In genomic region chr20:62805711-62806382, GRCh38 we compare ENCODE assay signal across 9 cellular contexts. TPM values are rescaled to one million over a fixed set of nuclear protein-coding genes. Genes with fewer than 3 reads are reported as not detected.
DNase-seq lines count a peak whose midpoint lies in the region; ATAC-seq and TF ChIP-seq lines count a peak whose summit lies in the region.
"Had no signal": no experiment of that assay in that cellular context is flagged by ENCODE, and none has a peak within 500 bp of the region (broad histone marks: within the 10 kb centered on the region; RNA-seq: fewer than 3 reads in every experiment).

No MANE protein-coding gene starts in this region.

- no peak overlapping the region for H3K9ac ChIP-seq in neural progenitor cell

- DNase-seq in ELR (ENCODE audit: low read depth) (peak; percentile 41), RKO (ENCODE audit: low spot score) (peak; percentile 45), neural progenitor cell (ENCODE audit: low spot score) (peak; percentile 84), NCI-H2227 (lab: John Stamatoyannopoulos, UW; ENCODE audit: unreplicated experiment) (no peak), GDM1 (lab: John Stamatoyannopoulos, UW) (no peak)

- no peaks in the 10 kb centered on the region for H3K36me3 ChIP-seq in neural progenitor cell

- ATAC-seq in esophagus mucosa = peak; percentile 5
- no peak for ATAC-seq in GM18867 (IDR thresholded peaks at IDR 0.05; ENCODE audit: unreplicated experiment)
- ATAC-seq in HG03565 (IDR thresholded peaks at IDR 0.05; ENCODE audit: unreplicated experiment) = no peak

- peaks cover 17% of the 10 kb centered on the region for H3K27me3 Mint-ChIP-seq in neural progenitor cell (ENCODE audit: insufficient read depth, low read depth)

- H3K9me3 ChIP-seq in neural progenitor cell (ENCODE audit: low read depth) = no peaks in the 10 kb centered on the region

- no peaks in the 10 kb centered on the region for H3K9me3 Mint-ChIP-seq in neural progenitor cell

- H3K79me2 ChIP-seq in neural progenitor cell (ENCODE audit: low read depth) = no peaks in the 10 kb centered on the region

- H3K4me2 ChIP-seq in neural progenitor cell = peak overlapping the region; percentile 87

- no peak overlapping the region for H3K27ac ChIP-seq in neural progenitor cell

- no peak for TF ChIP-seq CTCF in neural progenitor cell (IDR thresholded peaks at IDR 0.05)

- peaks cover 38% of the 10 kb centered on the region for H3F3A ChIP-seq in neural progenitor cell (ENCODE audit: low read depth)

- peak overlapping the region; percentile 83 for H3K4me3 ChIP-seq in neural progenitor cell

- no peaks in the 10 kb centered on the region for H3K36me3 Mint-ChIP-seq in neural progenitor cell

- peaks cover 22% of the 10 kb centered on the region for H3K27me3 ChIP-seq in neural progenitor cell

- H2AFZ ChIP-seq in neural progenitor cell (replicated peaks) = no peak overlapping the region

- peaks cover 37% of the 10 kb centered on the region for H4K20me1 ChIP-seq in neural progenitor cell (ENCODE audit: low read depth)

- peaks cover 28% of the 10 kb centered on the region for H3K4me1 Mint-ChIP-seq in neural progenitor cell

- peak overlapping the region; percentile 60 for H3K27ac Mint-ChIP-seq in neural progenitor cell

- peak overlapping the region; percentile 85 for H3K4me3 Mint-ChIP-seq in neural progenitor cell

- H3K4me1 ChIP-seq in neural progenitor cell = peaks cover 13% of the 10 kb centered on the region

RNA-seq across cellular contexts. Expression of gene OGFR, which starts 1.2 kb away (rescaled TPM):
- total RNA-seq in esophagus mucosa (16.0 TPM), neural progenitor cell (ENCODE audit: low replicate concordance) (7.0 and 23.9 TPM in 2 replicates)

RNA-seq across cellular contexts. Expression of gene MRGBP, which starts 9.6 kb away (rescaled TPM):
- total RNA-seq in esophagus mucosa (5.2 TPM), neural progenitor cell (ENCODE audit: low replicate concordance) (14.0 and 18.1 TPM in 2 replicates)

RNA-seq across cellular contexts. Expression of gene COL9A3, which starts 11.0 kb away (rescaled TPM):
- 1.5 TPM for total RNA-seq in esophagus mucosa
- total RNA-seq in neural progenitor cell (ENCODE audit: low replicate concordance) = 10.5 and 34.8 TPM in 2 replicates
- total RNA-seq: LHCN-M2 had no signal

RNA-seq across cellular contexts. Expression of gene TCFL5, which starts 55.8 kb away (rescaled TPM):
- total RNA-seq in esophagus mucosa (5.0 TPM), neural progenitor cell (ENCODE audit: low replicate concordance) (29.1 and 36.3 TPM in 2 replicates)

Comparison
In these comparisons a context has a peak if more than half of its experiments do, and no peak if none do; other contexts are left out.
1. DNase-seq: peak in ELR (single experiment), RKO (single experiment) and neural progenitor cell (single experiment); none in NCI-H2227 (single experiment) and GDM1 (single experiment).